10 cellular contexts compared by ENCODE assay signal in genomic region chr1:208231929-208232360, GRCh38. TPM values are rescaled to one million over a fixed set of nuclear protein-coding genes. Genes with fewer than 3 reads are reported as not detected.
DNase-seq lines count a peak whose midpoint lies in the region; ATAC-seq and TF ChIP-seq lines count a peak whose summit lies in the region.
"Had no signal": no experiment of that assay in that cellular context is flagged by ENCODE, and none has a peak within 500 bp of the region (broad histone marks: within the 10 kb centered on the region; RNA-seq: fewer than 3 reads in every experiment).

No MANE protein-coding gene starts in this region.

- intact Hi-C loops in PC-9 (cut with micrococcal nuclease; ENCODE audit: unreplicated experiment): loop anchor here (1.0 kb wide), 3 partner anchors 11 to 48 kb away; no protein-coding TSS in a partner anchor

- DNase-seq in GM23338 (ENCODE audit: low spot score): peak; percentile 22
- DNase-seq in PC-9: peak; percentile 88 to 89
- peak; percentile 80 to 86 for DNase-seq in fibroblast of lung (ENCODE audit: low read depth in 2 of 2)
- peak; percentile 85 for DNase-seq in renal cortical epithelial cell (ENCODE audit: low read depth)
- DNase-seq in Karpas-422: no peak
- no peak for DNase-seq in NCI-H2029 treated with DMSO at 0.1 percent for 48 hours (lab: John Stamatoyannopoulos, UW)
- no peak for DNase-seq in NCI-H1436 (lab: John Stamatoyannopoulos, UW)
- DNase-seq: activated CD4-positive, alpha-beta T cell treated with anti-CD3 and anti-CD28 coated beads, Interleukin-2, amount 50 U/mL, for 1 hour; amygdala had no signal

- ATAC-seq in GM23338 (peak; percentile 16), HG03378 (IDR thresholded peaks at IDR 0.05; ENCODE audit: unreplicated experiment) (no peak)

- H3K4me1 Mint-ChIP-seq in GM23338: peaks cover 59% of the 10 kb centered on the region

- H3K27me3 ChIP-seq in GM23338 (ENCODE audit: insufficient read depth) (no peaks in the 10 kb centered on the region), PC-9 (ENCODE audit: insufficient read depth, low read depth) (no peaks in the 10 kb centered on the region), fibroblast of lung (ENCODE audit: control insufficient read depth, insufficient read depth, low read length) (no peaks in the 10 kb centered on the region), Karpas-422 (ENCODE audit: low read length) (no peaks in the 10 kb centered on the region)

- POLR2A ChIA-PET in PC-9 (lab: Charles Lee; ENCODE audit: unreplicated experiment): interaction anchor here (0.5 to 0.7 kb wide), 6 partner anchors 12 to 64 kb away, joined by 3 to 30 read pairs (median 4); no protein-coding TSS in a partner anchor

- H3K4me2 ChIP-seq in GM23338: no peak overlapping the region
- H3K4me2 ChIP-seq in PC-9: peak overlapping the region; percentile 47
- peak overlapping the region; percentile 1 for H3K4me2 ChIP-seq in fibroblast of lung (ENCODE audit: extremely low read depth, insufficient read depth, low read length)
- H3K4me2 ChIP-seq in Karpas-422 (ENCODE audit: low read depth, low read length, poor library complexity, severe bottlenecking): no peak overlapping the region

- H3K9me2 ChIP-seq in GM23338 (ENCODE audit: insufficient read depth): no peaks in the 10 kb centered on the region
- no peaks in the 10 kb centered on the region for H3K9me2 ChIP-seq in PC-9 (ENCODE audit: insufficient read depth)
- no peaks in the 10 kb centered on the region for H3K9me2 ChIP-seq in Karpas-422 (replicated peaks; ENCODE audit: insufficient read depth, low read length)

- H3K4me3 ChIP-seq in GM23338: no peak overlapping the region
- H3K4me3 ChIP-seq in PC-9: no peak overlapping the region
- H3K4me3 ChIP-seq in fibroblast of lung (replicated peaks in 1 of 4; ENCODE audit: control extremely low read depth in 1 of 4, insufficient read depth in 1 of 4, low read depth in 3 of 4, low read length in 4 of 4): no peak overlapping the region
- H3K4me3 ChIP-seq in Karpas-422 (ENCODE audit: low read length): no peak overlapping the region

- no peaks in the 10 kb centered on the region for H3K36me3 Mint-ChIP-seq in GM23338 (ENCODE audit: low read depth)

- H3F3A ChIP-seq in GM23338 (replicated peaks; ENCODE audit: low read depth) (no peaks in the 10 kb centered on the region), PC-9 (ENCODE audit: insufficient read depth, low read depth) (peaks cover 27% of the 10 kb centered on the region; the same call in 1 of the 2 replicates)

- H3K27ac Mint-ChIP-seq in GM23338: no peak overlapping the region

- H3K27me3 Mint-ChIP-seq in GM23338 (ENCODE audit: insufficient read depth, low read depth, poor library complexity): peaks cover 3% of the 10 kb centered on the region

- H3K9ac ChIP-seq in fibroblast of lung (ENCODE audit: insufficient read depth, low read length): no peak overlapping the region
- H3K9ac ChIP-seq in Karpas-422 (ENCODE audit: low read length): no peak overlapping the region

- H3K27ac ChIP-seq in GM23338 (ENCODE audit: low read depth) (no peak overlapping the region), PC-9 (peak overlapping the region; percentile 27), fibroblast of lung (ENCODE audit: insufficient read depth, low read length) (no peak overlapping the region), Karpas-422 (ENCODE audit: low read length) (no peak overlapping the region)

- BruUV-seq in PC-9 (replicated peaks; lab: Mats Ljungman, UMichigan): no TSS peak

- H2AFZ ChIP-seq in GM23338 (no peak overlapping the region), PC-9 (no peak overlapping the region), fibroblast of lung (ENCODE audit: low read length) (no peak overlapping the region), Karpas-422 (ENCODE audit: low read length) (no peak overlapping the region)

- H3K79me2 ChIP-seq in GM23338 (replicated peaks; ENCODE audit: insufficient read depth) (no peaks in the 10 kb centered on the region), PC-9 (ENCODE audit: low read depth) (peaks cover 73% of the 10 kb centered on the region), fibroblast of lung (ENCODE audit: control insufficient read depth, insufficient read depth, low read length) (no peaks in the 10 kb centered on the region), Karpas-422 (ENCODE audit: low read length) (no peaks in the 10 kb centered on the region)

- CTCF ChIA-PET in PC-9 (lab: Charles Lee): interaction anchor here (0.6 to 1.2 kb wide), 2 partner anchors 100 to 210 kb away, joined by 4 read pairs; no protein-coding TSS in a partner anchor

- no peak overlapping the region for H3K4me3 Mint-ChIP-seq in GM23338

- peaks cover 23% of the 10 kb centered on the region for H3K4me1 ChIP-seq in GM23338 (ENCODE audit: insufficient read depth)
- peaks cover 63% of the 10 kb centered on the region for H3K4me1 ChIP-seq in PC-9 (replicated peaks; ENCODE audit: insufficient read depth)
- peaks cover 10% of the 10 kb centered on the region for H3K4me1 ChIP-seq in fibroblast of lung (ENCODE audit: control insufficient read depth, extremely low read depth, insufficient read depth, low read length)
- H3K4me1 ChIP-seq in Karpas-422 (ENCODE audit: low read length): no peaks in the 10 kb centered on the region

- TF ChIP-seq CTCF in GM23338 (conservative IDR thresholded peaks at IDR 0.05; ENCODE audit: low read depth in 2 of 2) (no peak), PC-9 (conservative IDR thresholded peaks at IDR 0.05) (no peak), fibroblast of lung (conservative IDR thresholded peaks at IDR 0.05 in 1 of 2, IDR thresholded peaks at IDR 0.05 in 1 of 2; ENCODE audit: low read depth in 1 of 2, low read length in 2 of 2) (no peak)

- H3K9me3 ChIP-seq in PC-9 (ENCODE audit: insufficient read depth, low read depth): no peaks in the 10 kb centered on the region
- no peaks in the 10 kb centered on the region for H3K9me3 ChIP-seq in fibroblast of lung (ENCODE audit: control insufficient read depth, insufficient read depth, low read depth, low read length)
- no peaks in the 10 kb centered on the region for H3K9me3 ChIP-seq in Karpas-422 (ENCODE audit: low read length)

- no peaks in the 10 kb centered on the region for H3K36me3 ChIP-seq in GM23338 (ENCODE audit: insufficient read depth)
- H3K36me3 ChIP-seq in PC-9 (ENCODE audit: low read depth): no peaks in the 10 kb centered on the region
- no peaks in the 10 kb centered on the region for H3K36me3 ChIP-seq in fibroblast of lung (ENCODE audit: control insufficient read depth, insufficient read depth, low read length)
- no peaks in the 10 kb centered on the region for H3K36me3 ChIP-seq in Karpas-422 (ENCODE audit: insufficient read depth, low read length)

- H4K20me1 ChIP-seq in GM23338 (replicated peaks; ENCODE audit: insufficient read depth): no peaks in the 10 kb centered on the region
- no peaks in the 10 kb centered on the region for H4K20me1 ChIP-seq in PC-9 (ENCODE audit: insufficient read depth)
- no peaks in the 10 kb centered on the region for H4K20me1 ChIP-seq in fibroblast of lung (ENCODE audit: control insufficient read depth, extremely low read depth, insufficient read depth, low read length)
- no peaks in the 10 kb centered on the region for H4K20me1 ChIP-seq in Karpas-422 (ENCODE audit: insufficient read depth, low read depth, low read length)

- H3K9me3 Mint-ChIP-seq in GM23338: no peaks in the 10 kb centered on the region

TF ChIP-seq in GM23338, 12 proteins besides CTCF, POLR2A, EP300 and RAD21 (continues in another document):
- TF ChIP-seq NANOG (IDR thresholded peaks at IDR 0.05; ENCODE audit: borderline replicate concordance): no peak

RNA-seq across cellular contexts. Expression of gene PLXNA2, which starts 12.2 kb away (rescaled TPM):
- total RNA-seq in GM23338 (2014; rRNA removed; shearing (Covaris generic)): 1.8 and 3.2 TPM in 2 replicates
- polyA plus RNA-seq in GM23338 (2016; fragmentation: Nextera tagmentation; extraction: Ambion mirVana) (0.40 and 0.45 TPM in 2 replicates), fibroblast of lung (0.43 and 0.80 TPM in 2 replicates)
- total RNA-seq in PC-9 (2021) (10.2 and 15.6 TPM in 2 replicates), fibroblast of lung (2.0 and 2.8 TPM in 2 replicates), renal cortical epithelial cell (5.7 and 5.8 TPM in 2 replicates)
- 0.80 and 0.88 TPM in 2 replicates for polyA plus RNA-seq in fibroblast of lung (2012)
- polyA minus RNA-seq in fibroblast of lung (ENCODE audit: low replicate concordance): 4.3 and 5.9 TPM in 2 replicates
- total RNA-seq in Karpas-422 (2014; rRNA removed; shearing (Covaris generic); ENCODE audit: low replicate concordance): not detected in 2 replicates

Comparison
In these comparisons a context has a peak if more than half of its experiments do, and no peak if none do; other contexts are left out.
1. DNase-seq: peak in GM23338 (single experiment), PC-9 (2 of 2), fibroblast of lung (2 of 2) and renal cortical epithelial cell (single experiment); none in Karpas-422 (single experiment), NCI-H2029 treated with DMSO at 0.1 percent for 48 hours (single experiment) and NCI-H1436 (single experiment).
2. H3K4me2 ChIP-seq: peak in PC-9 (single experiment) and fibroblast of lung (single experiment); none in GM23338 (single experiment) and Karpas-422 (single experiment).